Comparison of ENCODE assay signal across 8 cellular contexts in genomic region chr1:173824315-173825081, GRCh38. TPM values are rescaled to one million over a fixed set of nuclear protein-coding genes. Genes with fewer than 3 reads are reported as not detected.
DNase-seq lines count a peak whose midpoint lies in the region; ATAC-seq and TF ChIP-seq lines count a peak whose summit lies in the region.

TSS of gene CENPL (minus strand) at chr1:173824883. CDS start at chr1:173811299, 13,584 bp downstream.
TSS of gene DARS2 (plus strand) at chr1:173824673. CDS start at chr1:173825230, 557 bp downstream.

- TF ChIP-seq CTCF in RWPE2 (IDR thresholded peaks at IDR 0.05; ENCODE audit: poor library complexity, severe bottlenecking), result no peak
- TF ChIP-seq CTCF in fibroblast of lung (conservative IDR thresholded peaks at IDR 0.05 in 1 of 2, IDR thresholded peaks at IDR 0.05 in 1 of 2; ENCODE audit: low read depth in 1 of 2, low read length in 2 of 2), result no peak

- peaks cover 53% of the 10 kb centered on the region for H3K36me3 Mint-ChIP-seq in activated T-helper 2 cell treated with anti-CD3 and anti-CD28 coated beads, Interferon-gamma antibody, Interleukin-2, Interleukin-4, amounts not matched to agents 10 μg/mL and 5 μg/mL and 100 μg/mL, durations not matched to agents 14 hours and 24 hours and 36 hours (ENCODE audit: low read depth)
- H3K36me3 Mint-ChIP-seq in naive thymus-derived CD8-positive, alpha-beta T cell, result peaks cover 2 to 21% (median 5%) of the 10 kb centered on the region in 3 donors

- H3K9me3 Mint-ChIP-seq in activated T-helper 2 cell treated with anti-CD3 and anti-CD28 coated beads, Interferon-gamma antibody, Interleukin-2, Interleukin-4, amounts not matched to agents 10 μg/mL and 5 μg/mL and 100 μg/mL, durations not matched to agents 14 hours and 24 hours and 36 hours, result no peaks in the 10 kb centered on the region
- H3K9me3 Mint-ChIP-seq in naive thymus-derived CD8-positive, alpha-beta T cell, result no peaks in the 10 kb centered on the region

- H4K20me1 ChIP-seq in fibroblast of lung (ENCODE audit: control insufficient read depth, extremely low read depth, insufficient read depth, low read length), result no peaks in the 10 kb centered on the region

- H3K27me3 ChIP-seq in RWPE2 (ENCODE audit: insufficient read depth, poor library complexity, severe bottlenecking), result no peaks in the 10 kb centered on the region
- no peaks in the 10 kb centered on the region for H3K27me3 ChIP-seq in fibroblast of lung (ENCODE audit: control insufficient read depth, insufficient read depth, low read length)

- H3K27ac ChIP-seq in RWPE2 (ENCODE audit: poor library complexity, severe bottlenecking) (peak within 1 kb of the TSS; percentile 87), fibroblast of lung (ENCODE audit: insufficient read depth, low read length) (peak within 1 kb of the TSS; percentile 92)

- POLR2A ChIA-PET in naive thymus-derived CD8-positive, alpha-beta T cell (lab: Charles Lee), result interaction anchor here (0.5 to 3.6 kb wide), 10 partner anchors 10 to 1175 kb away, joined by 3 to 47 read pairs (median 6); partner anchors contain the start of genes CACYBP, GAS5, KLHL20 and PRDX6

- peak within 1 kb of the TSS; percentile 76 for H3K9ac ChIP-seq in fibroblast of lung (ENCODE audit: insufficient read depth, low read length)

- H3K4me1 ChIP-seq in RWPE2 (ENCODE audit: insufficient read depth, poor library complexity, severe bottlenecking), result peaks cover 16% of the 10 kb centered on the region
- no peaks in the 10 kb centered on the region for H3K4me1 ChIP-seq in fibroblast of lung (ENCODE audit: control insufficient read depth, extremely low read depth, insufficient read depth, low read length)

- H3K9me3 ChIP-seq in RWPE2 (ENCODE audit: severe bottlenecking) (no peaks in the 10 kb centered on the region), fibroblast of lung (ENCODE audit: control insufficient read depth, insufficient read depth, low read depth, low read length) (no peaks in the 10 kb centered on the region)

- no peaks in the 10 kb centered on the region for H3K27me3 Mint-ChIP-seq in activated T-helper 2 cell treated with anti-CD3 and anti-CD28 coated beads, Interferon-gamma antibody, Interleukin-2, Interleukin-4, amounts not matched to agents 10 μg/mL and 5 μg/mL and 100 μg/mL, durations not matched to agents 14 hours and 24 hours and 36 hours (ENCODE audit: low read depth)
- no peaks in the 10 kb centered on the region for H3K27me3 Mint-ChIP-seq in naive thymus-derived CD8-positive, alpha-beta T cell

- H3K4me3 ChIP-seq in RWPE2 (ENCODE audit: severe bottlenecking) (peak within 1 kb of the TSS; percentile 75), fibroblast of lung (replicated peaks in 1 of 4; ENCODE audit: control extremely low read depth in 1 of 4, insufficient read depth in 1 of 4, low read depth in 3 of 4, low read length in 4 of 4) (peak within 1 kb of the TSS; percentile 60 to 92 (median 86))

- peak within 1 kb of the TSS; percentile 99 for H3K27ac Mint-ChIP-seq in activated T-helper 2 cell treated with anti-CD3 and anti-CD28 coated beads, Interferon-gamma antibody, Interleukin-2, Interleukin-4, amounts not matched to agents 10 μg/mL and 5 μg/mL and 100 μg/mL, durations not matched to agents 14 hours and 24 hours and 36 hours
- peak within 1 kb of the TSS; percentile 92 to 98 (median 96) for H3K27ac Mint-ChIP-seq in naive thymus-derived CD8-positive, alpha-beta T cell

- H3K36me3 ChIP-seq in RWPE2 (ENCODE audit: low read depth) (peaks cover 51% of the 10 kb centered on the region), fibroblast of lung (ENCODE audit: control insufficient read depth, insufficient read depth, low read length) (no peaks in the 10 kb centered on the region)

- peak; percentile 94 for ATAC-seq in RWPE2 (ENCODE audit: low read depth)
- ATAC-seq in naive thymus-derived CD8-positive, alpha-beta T cell, result peak; percentile 89 to 91

- DNase-seq in EH (ENCODE audit: low read depth) (peak; percentile 99), H4 (ENCODE audit: low spot score) (peak; percentile 98), LoVo (ENCODE audit: low spot score) (peak; percentile 98), RWPE2 (ENCODE audit: low spot score) (peak; percentile 90), fibroblast of lung (ENCODE audit: low read depth in 2 of 2) (peak; percentile 98 to 99)
- peak; percentile 91 for DNase-seq in activated T-helper 2 cell treated with anti-CD3 and anti-CD28 coated beads, Interferon-gamma antibody, Interleukin-2, Interleukin-4, amounts not matched to agents 10 μg/mL and 5 μg/mL and 100 μg/mL, durations not matched to agents 14 hours and 24 hours and 36 hours (ENCODE audit: low spot score)
- DNase-seq in naive thymus-derived CD8-positive, alpha-beta T cell, result peak; percentile 74 to 94 (median 90)
- DNase-seq in stimulated activated naive CD4-positive, alpha-beta T cell (lab: John Stamatoyannopoulos, UW), result peak; percentile 84 to 92 (median 90)

- H3K4me2 ChIP-seq in fibroblast of lung (ENCODE audit: extremely low read depth, insufficient read depth, low read length), result peak within 1 kb of the TSS; percentile 93

- H3K4me3 Mint-ChIP-seq in activated T-helper 2 cell treated with anti-CD3 and anti-CD28 coated beads, Interferon-gamma antibody, Interleukin-2, Interleukin-4, amounts not matched to agents 10 μg/mL and 5 μg/mL and 100 μg/mL, durations not matched to agents 14 hours and 24 hours and 36 hours (ENCODE audit: low read depth), result peak within 1 kb of the TSS; percentile 98
- H3K4me3 Mint-ChIP-seq in naive thymus-derived CD8-positive, alpha-beta T cell, result peak within 1 kb of the TSS; percentile 91 to 99 (median 98)

- intact Hi-C loops in activated T-helper 2 cell treated with anti-CD3 and anti-CD28 coated beads, Interferon-gamma antibody, Interleukin-2, Interleukin-4, amounts not matched to agents 10 μg/mL and 5 μg/mL and 100 μg/mL, durations not matched to agents 14 hours and 24 hours and 36 hours (cut with micrococcal nuclease), result loop anchor here (1.0 to 2.0 kb wide), 8 partner anchors 43 to 1080 kb away; partner anchors contain the start of genes GAS5, KLHL20, PRDX6 and RABGAP1L

- peaks cover 42% of the 10 kb centered on the region for H3K79me2 ChIP-seq in fibroblast of lung (ENCODE audit: control insufficient read depth, insufficient read depth, low read length)

- peaks cover 36% of the 10 kb centered on the region for H3K4me1 Mint-ChIP-seq in activated T-helper 2 cell treated with anti-CD3 and anti-CD28 coated beads, Interferon-gamma antibody, Interleukin-2, Interleukin-4, amounts not matched to agents 10 μg/mL and 5 μg/mL and 100 μg/mL, durations not matched to agents 14 hours and 24 hours and 36 hours (ENCODE audit: low read depth)
- H3K4me1 Mint-ChIP-seq in naive thymus-derived CD8-positive, alpha-beta T cell, result peaks cover 28 to 62% (median 50%) of the 10 kb centered on the region in 4 donors

- peak within 1 kb of the TSS; percentile 75 for H2AFZ ChIP-seq in fibroblast of lung (ENCODE audit: low read length)

RNA-seq across cellular contexts. Expression of gene CENPL, which starts in this region (rescaled TPM):
- 25.0 and 27.6 TPM in 2 replicates for total RNA-seq in H4 (2014; rRNA removed; shearing (Covaris generic))
- 26.1 and 26.2 TPM in 2 replicates for total RNA-seq in activated T-helper 2 cell treated with anti-CD3 and anti-CD28 coated beads, Interferon-gamma antibody, Interleukin-2, Interleukin-4, amounts not matched to agents 10 μg/mL and 5 μg/mL and 100 μg/mL, durations not matched to agents 14 hours and 24 hours and 36 hours
- total RNA-seq in fibroblast of lung, result 7.2 and 16.0 TPM in 2 replicates
- 9.9 and 16.5 TPM in 2 replicates for polyA plus RNA-seq in fibroblast of lung
- 6.2 and 11.8 TPM in 2 replicates for polyA plus RNA-seq in fibroblast of lung (2012)
- polyA minus RNA-seq in fibroblast of lung (ENCODE audit: low replicate concordance), result 0.43 and 2.5 TPM in 2 replicates
- 10 to 100 TPM; 14.2 to 16.6 TPM for total RNA-seq in naive thymus-derived CD8-positive, alpha-beta T cell
- polyA plus RNA-seq in naive thymus-derived CD8-positive, alpha-beta T cell, result 1 to 10 TPM; 4.4 to 9.2 (median 7.0) TPM

RNA-seq across cellular contexts. Expression of gene DARS2, which starts in this region (rescaled TPM):
- total RNA-seq in H4 (2014; rRNA removed; shearing (Covaris generic)), result 24.7 and 27.8 TPM in 2 replicates
- 49.7 and 49.9 TPM in 2 replicates for total RNA-seq in activated T-helper 2 cell treated with anti-CD3 and anti-CD28 coated beads, Interferon-gamma antibody, Interleukin-2, Interleukin-4, amounts not matched to agents 10 μg/mL and 5 μg/mL and 100 μg/mL, durations not matched to agents 14 hours and 24 hours and 36 hours
- total RNA-seq in fibroblast of lung, result 12.3 and 17.8 TPM in 2 replicates
- 19.5 and 26.7 TPM in 2 replicates for polyA plus RNA-seq in fibroblast of lung
- 11.5 and 16.7 TPM in 2 replicates for polyA plus RNA-seq in fibroblast of lung (2012)
- polyA minus RNA-seq in fibroblast of lung (ENCODE audit: low replicate concordance), result 11.9 and 13.7 TPM in 2 replicates
- 10 to 100 TPM; 12.6 TPM for total RNA-seq in naive thymus-derived CD8-positive, alpha-beta T cell
- polyA plus RNA-seq in naive thymus-derived CD8-positive, alpha-beta T cell, result 10 to 100 TPM in 1 of 3 donors, 1 to 10 TPM in 2; 6.7 to 12.1 (median 7.3) TPM

Comparison
In these comparisons a context has a peak if more than half of its experiments do, and no peak if none do; other contexts are left out.
1. Peak in every context shown above with its lines: DNase-seq, ATAC-seq, H3K4me3 ChIP-seq and H3K27ac ChIP-seq.